In the genomic region with DNA sequence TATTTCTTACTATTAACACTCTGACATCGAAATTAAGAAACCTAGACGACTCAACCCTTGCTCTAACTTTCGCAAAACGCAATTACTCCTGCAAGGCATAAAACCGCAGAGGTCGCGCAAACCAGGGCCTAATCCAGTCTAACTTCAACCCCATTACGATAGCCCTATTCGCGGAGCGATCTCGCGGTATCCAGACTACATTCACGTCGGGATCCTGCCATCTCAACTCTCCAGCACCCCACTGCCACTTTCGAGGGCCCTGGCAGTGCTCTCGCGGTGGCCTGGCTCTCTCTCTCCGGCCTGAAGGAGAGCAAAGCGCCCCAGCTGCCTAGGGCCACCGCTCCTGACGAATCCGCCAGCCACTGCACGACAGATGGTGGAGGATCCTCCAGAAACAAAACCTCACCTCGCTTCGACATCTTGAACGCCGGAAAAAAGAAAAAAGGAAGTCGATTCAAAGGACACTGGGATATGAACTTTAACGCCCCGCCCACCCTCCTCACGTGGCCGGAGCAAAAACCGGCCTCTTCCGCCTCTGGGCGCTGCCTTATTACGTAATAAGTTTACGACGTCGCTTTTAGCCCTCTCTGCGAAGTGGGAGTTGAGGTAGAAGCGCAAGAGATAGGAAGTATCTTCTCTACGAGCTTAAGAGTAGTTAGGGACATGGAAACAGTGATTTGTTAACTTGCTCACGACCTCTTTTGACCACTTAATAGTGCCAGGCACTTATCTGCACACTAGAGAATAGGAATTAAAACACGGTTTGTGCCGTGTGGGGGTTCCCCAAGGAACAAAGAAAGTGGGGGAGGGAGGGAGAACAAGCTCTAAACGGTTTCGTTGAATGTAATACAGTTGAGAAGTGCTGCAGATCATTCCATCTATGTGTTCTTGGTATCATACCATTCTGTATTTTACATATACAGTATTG, we compare ENCODE assay signal across 8 cellular contexts. TPM values are rescaled to one million over a fixed set of nuclear protein-coding genes. Genes with fewer than 3 reads are reported as not detected.
DNase-seq lines count a peak whose midpoint lies in the region; ATAC-seq, FAIRE-seq and TF ChIP-seq lines count a peak whose summit lies in the region.

A gene (minus strand): TSS at position 430 of the 928 bp plus-strand sequence. CDS start 11 bp downstream, at position 419.

- DNase-seq in GM10248 (ENCODE audit: extremely low spot score): peak; percentile 93
- peak; percentile 93 for DNase-seq in NCI-H1417 treated with DMSO at 0.1 percent for 48 hours (lab: John Stamatoyannopoulos, UW)
- DNase-seq in SW 1271 (lab: John Stamatoyannopoulos, UW): peak; percentile 88 to 98
- peak; percentile 82 for DNase-seq in activated naive CD8-positive, alpha-beta T cell treated with anti-CD3 and anti-CD28 coated beads, Interleukin-2, amount 10 ng/mL, durations not matched to agents 7 days and 5 days
- peak; percentile 82 to 98 (median 94) for DNase-seq in head of caudate nucleus
- peak; percentile 88 to 95 (median 94) for DNase-seq in pancreas
- peak; percentile 97 for DNase-seq in thyroid gland

- peak within 1 kb of the TSS; percentile 99 for H3K27ac Mint-ChIP-seq in activated naive CD8-positive, alpha-beta T cell treated with anti-CD3 and anti-CD28 coated beads, Interleukin-2, amount 10 ng/mL, durations not matched to agents 7 days and 5 days

- FAIRE-seq in pancreas (lab: Jason Lieb, UNC): peak; percentile 81

- 0% methylated on average over 48 of the region's 48 CpGs for WGBS in pancreas, 2 donors
- WGBS in thyroid gland, 2 donors: 1% methylated on average over 42 to 48 of the region's 48 CpGs

- peaks cover 46% of the 10 kb centered on the region for H3K36me3 Mint-ChIP-seq in activated naive CD8-positive, alpha-beta T cell treated with anti-CD3 and anti-CD28 coated beads, Interleukin-2, amount 10 ng/mL, durations not matched to agents 7 days and 5 days

- TF ChIP-seq POLR2A in thyroid gland (IDR thresholded peaks at IDR 0.05): peak in 1 of 2 donors; percentile 86

- CTCF ChIA-PET in GM10248 (lab: Yijun Ruan, JAX): interaction anchor here (0.9 to 2.7 kb wide), 4 partner anchors 10 to 118 kb away, joined by 3 to 15 read pairs (median 9); no protein-coding TSS in a partner anchor

- POLR2A ChIA-PET in GM10248 (lab: Yijun Ruan, JAX): interaction anchor here (0.6 to 4.9 kb wide), 20 partner anchors 9 to 546 kb away, joined by 3 to 38 read pairs (median 4); a partner anchor contains a TSS
- POLR2A ChIA-PET in activated naive CD8-positive, alpha-beta T cell treated with anti-CD3 and anti-CD28 coated beads, Interleukin-2, amount 10 ng/mL, durations not matched to agents 7 days and 5 days (lab: Charles Lee): interaction anchor here (0.6 to 4.6 kb wide), 39 partner anchors 9 to 343 kb away, joined by 3 to 147 read pairs (median 4); a partner anchor contains a TSS

- H3K4me1 ChIP-seq in pancreas: peaks cover 10 to 16% (median 14%) of the 10 kb centered on the region in 3 donors
- H3K4me1 ChIP-seq in thyroid gland: peaks cover 22 to 24% of the 10 kb centered on the region in 2 donors

- H3K4me1 Mint-ChIP-seq in activated naive CD8-positive, alpha-beta T cell treated with anti-CD3 and anti-CD28 coated beads, Interleukin-2, amount 10 ng/mL, durations not matched to agents 7 days and 5 days: peaks cover 35% of the 10 kb centered on the region

- intact Hi-C loops in head of caudate nucleus (cut with DNase I) (loop anchor here (2.0 to 5.0 kb wide), 2 partner anchors 29 to 299 kb away; a partner anchor contains a TSS), pancreas (cut with DNase I) (no loop called here), thyroid gland (cut with DNase I) (loop anchor here (2.0 kb wide), 1 partner anchor 27 kb away; no protein-coding TSS in a partner anchor)

- TF ChIP-seq CTCF in GM10248 (IDR thresholded peaks at IDR 0.05; ENCODE audit: control extremely low read depth, extremely low read depth, low read depth, missing control alignments) (no peak), pancreas (IDR thresholded peaks at IDR 0.05) (no peak), thyroid gland (IDR thresholded peaks at IDR 0.05) (no peak)

- no peaks in the 10 kb centered on the region for H3K27me3 Mint-ChIP-seq in activated naive CD8-positive, alpha-beta T cell treated with anti-CD3 and anti-CD28 coated beads, Interleukin-2, amount 10 ng/mL, durations not matched to agents 7 days and 5 days

- H3K4me3 ChIP-seq in pancreas: peak within 1 kb of the TSS; percentile 45 to 60 (median 52)
- peak within 1 kb of the TSS; percentile 12 to 51 (median 35) for H3K4me3 ChIP-seq in thyroid gland (replicated peaks in 1 of 3)

- H3K9me3 ChIP-seq in pancreas (no peaks in the 10 kb centered on the region), thyroid gland (no peaks in the 10 kb centered on the region)

- ATAC-seq in HG02642 (IDR thresholded peaks at IDR 0.05; ENCODE audit: poor library complexity, unreplicated experiment): peak; percentile 85
- peak; percentile 79 for ATAC-seq in activated naive CD8-positive, alpha-beta T cell treated with anti-CD3 and anti-CD28 coated beads, Interleukin-2, amount 10 ng/mL, durations not matched to agents 7 days and 5 days (ENCODE audit: low read depth)
- peak; percentile 96 to 98 (median 96) for ATAC-seq in pancreas

- H3K27me3 ChIP-seq in pancreas: no peaks in the 10 kb centered on the region
- no peaks in the 10 kb centered on the region for H3K27me3 ChIP-seq in thyroid gland

- peak within 1 kb of the TSS; percentile 95 for H3K4me3 Mint-ChIP-seq in activated naive CD8-positive, alpha-beta T cell treated with anti-CD3 and anti-CD28 coated beads, Interleukin-2, amount 10 ng/mL, durations not matched to agents 7 days and 5 days

- H3K36me3 ChIP-seq in pancreas (peaks cover 0 to 10% (median 7%) of the 10 kb centered on the region in 3 donors), thyroid gland (peaks cover 10 to 33% of the 10 kb centered on the region in 2 donors)

- H3K27ac ChIP-seq in pancreas: peak within 1 kb of the TSS; percentile 72 to 96 (median 87)
- peak within 1 kb of the TSS; percentile 84 to 91 (median 85) for H3K27ac ChIP-seq in thyroid gland

- H3K9me3 Mint-ChIP-seq in activated naive CD8-positive, alpha-beta T cell treated with anti-CD3 and anti-CD28 coated beads, Interleukin-2, amount 10 ng/mL, durations not matched to agents 7 days and 5 days: no peaks in the 10 kb centered on the region

RNA-seq across cellular contexts. Expression of the gene that starts here (rescaled TPM):
- 1,000 to 10,000 TPM; 1,166 to 1,188 TPM for total RNA-seq in activated naive CD8-positive, alpha-beta T cell treated with anti-CD3 and anti-CD28 coated beads, Interleukin-2, amount 10 ng/mL, durations not matched to agents 7 days and 5 days
- total RNA-seq in pancreas: 100 to 1,000 TPM; 569 to 994 (median 828) TPM
- 1,000 to 10,000 TPM; 1,404 to 1,507 TPM for polyA plus RNA-seq in pancreas
- total RNA-seq in thyroid gland: 1,000 to 10,000 TPM; 1,055 to 2,735 (median 1,279) TPM

Comparison
In these comparisons a context has a peak if more than half of its experiments do, and no peak if none do; other contexts are left out.
1. Peak in every context shown above with its lines: DNase-seq, ATAC-seq, H3K4me3 ChIP-seq and H3K27ac ChIP-seq.
2. intact Hi-C loops: an anchor here in head of caudate nucleus (2.0 to 5.0 kb wide) and thyroid gland (2.0 kb wide); none called in pancreas.